8 cellular contexts compared by ENCODE assay signal in the genomic region with DNA sequence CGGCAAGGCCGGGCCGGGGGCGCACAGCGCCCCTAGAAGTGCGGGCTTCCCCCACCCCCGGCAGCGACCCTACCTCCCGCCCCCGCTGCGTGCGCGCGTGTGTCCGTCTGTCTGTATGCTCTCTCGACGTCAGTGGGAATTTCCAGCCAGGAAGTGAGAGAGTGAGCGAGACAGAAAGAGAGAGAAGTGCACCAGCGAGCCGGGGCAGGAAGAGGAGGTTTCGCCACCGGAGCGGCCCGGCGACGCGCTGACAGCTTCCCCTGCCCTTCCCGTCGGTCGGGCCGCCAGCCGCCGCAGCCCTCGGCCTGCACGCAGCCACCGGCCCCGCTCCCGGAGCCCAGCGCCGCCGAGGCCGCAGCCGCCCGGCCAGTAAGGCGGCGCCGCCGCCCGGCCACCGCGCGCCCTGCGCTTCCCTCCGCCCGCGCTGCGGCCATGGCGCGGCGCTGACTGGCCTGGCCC. TPM values are rescaled to one million over a fixed set of nuclear protein-coding genes. Genes with fewer than 3 reads are reported as not detected.
DNase-seq lines count a peak whose midpoint lies in the region; ATAC-seq, FAIRE-seq and TF ChIP-seq lines count a peak whose summit lies in the region.

A gene with protein sequence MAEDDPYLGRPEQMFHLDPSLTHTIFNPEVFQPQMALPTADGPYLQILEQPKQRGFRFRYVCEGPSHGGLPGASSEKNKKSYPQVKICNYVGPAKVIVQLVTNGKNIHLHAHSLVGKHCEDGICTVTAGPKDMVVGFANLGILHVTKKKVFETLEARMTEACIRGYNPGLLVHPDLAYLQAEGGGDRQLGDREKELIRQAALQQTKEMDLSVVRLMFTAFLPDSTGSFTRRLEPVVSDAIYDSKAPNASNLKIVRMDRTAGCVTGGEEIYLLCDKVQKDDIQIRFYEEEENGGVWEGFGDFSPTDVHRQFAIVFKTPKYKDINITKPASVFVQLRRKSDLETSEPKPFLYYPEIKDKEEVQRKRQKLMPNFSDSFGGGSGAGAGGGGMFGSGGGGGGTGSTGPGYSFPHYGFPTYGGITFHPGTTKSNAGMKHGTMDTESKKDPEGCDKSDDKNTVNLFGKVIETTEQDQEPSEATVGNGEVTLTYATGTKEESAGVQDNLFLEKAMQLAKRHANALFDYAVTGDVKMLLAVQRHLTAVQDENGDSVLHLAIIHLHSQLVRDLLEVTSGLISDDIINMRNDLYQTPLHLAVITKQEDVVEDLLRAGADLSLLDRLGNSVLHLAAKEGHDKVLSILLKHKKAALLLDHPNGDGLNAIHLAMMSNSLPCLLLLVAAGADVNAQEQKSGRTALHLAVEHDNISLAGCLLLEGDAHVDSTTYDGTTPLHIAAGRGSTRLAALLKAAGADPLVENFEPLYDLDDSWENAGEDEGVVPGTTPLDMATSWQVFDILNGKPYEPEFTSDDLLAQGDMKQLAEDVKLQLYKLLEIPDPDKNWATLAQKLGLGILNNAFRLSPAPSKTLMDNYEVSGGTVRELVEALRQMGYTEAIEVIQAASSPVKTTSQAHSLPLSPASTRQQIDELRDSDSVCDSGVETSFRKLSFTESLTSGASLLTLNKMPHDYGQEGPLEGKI (plus strand): TSS at position 184 of the 459 bp plus-strand sequence. CDS start 24,160 bp downstream, outside the sequence.

- POLR2A ChIA-PET in T-cell (lab: Charles Lee): interaction anchor here (0.6 to 3.0 kb wide), 8 partner anchors 10 to 113 kb away, joined by 3 to 13 read pairs (median 3); no protein-coding TSS in a partner anchor

- intact Hi-C loops in adrenal gland (cut with DNase I): loop anchor here (10.0 kb wide), 2 partner anchors 94 to 114 kb away; no protein-coding TSS in a partner anchor
- intact Hi-C loops in aorta (cut with DNase I): loop anchor here (5.0 kb wide), 3 partner anchors 326 to 516 kb away; partner anchors contain the start of genes CISD2 (in 1 of the 2), SLC9B1 (in 1 of the 2) and UBE2D3 (in 1 of the 2)

- H3K27ac Mint-ChIP-seq in T-cell: peak within 1 kb of the TSS; percentile 95 to 98

- H3K9me3 Mint-ChIP-seq in T-cell: no peaks in the 10 kb centered on the region

- DNase-seq in DMS53 (lab: John Stamatoyannopoulos, UW) (peak; percentile 86), HTR-8/SVneo (ENCODE audit: insufficient read length, low spot score) (peak; percentile 10), T-cell (peak; percentile 41 to 90 (median 84)), adrenal gland (peak; percentile 71 to 85 (median 78)), right atrium auricular region (ENCODE audit: low spot score) (peak; percentile 66), renal cortical epithelial cell (ENCODE audit: low read depth) (peak; percentile 77), aorta (peak; percentile 86)

- H3K4me1 ChIP-seq in adrenal gland (replicated peaks in 1 of 2) (peaks cover 23 to 47% of the 10 kb centered on the region in 2 donors), right atrium auricular region (peaks cover 0 to 46% of the 10 kb centered on the region in 2 donors), aorta (ENCODE audit: control insufficient read depth in 1 of 2, insufficient read depth in 2 of 2, low read length in 2 of 2) (peaks cover 3 to 5% of the 10 kb centered on the region in 2 donors)

- H3K9me3 ChIP-seq in adrenal gland (replicated peaks in 1 of 3) (no peaks in the 10 kb centered on the region), right atrium auricular region (no peaks in the 10 kb centered on the region), aorta (ENCODE audit: control insufficient read depth, low read length) (no peaks in the 10 kb centered on the region)

- CTCF ChIA-PET in T-cell (lab: Charles Lee): interaction anchor here in 1 of 2 donors (0.9 to 2.4 kb wide), 9 partner anchors 19 to 327 kb away, joined by 3 to 17 read pairs (median 4); partner anchors contain the start of gene UBE2D3

- TF ChIP-seq CTCF in adrenal gland (IDR thresholded peaks at IDR 0.05) (no peak), right atrium auricular region (IDR thresholded peaks at IDR 0.05) (no peak)

- no peaks in the 10 kb centered on the region for H3K27me3 Mint-ChIP-seq in T-cell

- H3K27ac ChIP-seq in adrenal gland: peak within 1 kb of the TSS; percentile 92 to 99 (median 97)
- peak within 1 kb of the TSS; percentile 96 to 97 for H3K27ac ChIP-seq in right atrium auricular region
- H3K27ac ChIP-seq in aorta (ENCODE audit: low read depth in 1 of 2, low read length in 2 of 2): peak within 1 kb of the TSS; percentile 88 to 97

- H3K36me3 Mint-ChIP-seq in T-cell: peaks cover 8% of the 10 kb centered on the region

- H3K27me3 ChIP-seq in adrenal gland (no peaks in the 10 kb centered on the region), right atrium auricular region (no peaks in the 10 kb centered on the region), aorta (ENCODE audit: control insufficient read depth in 1 of 2, insufficient read depth in 2 of 2, low read length in 1 of 2) (peaks cover 0 to 2% of the 10 kb centered on the region in 2 donors)

- peaks cover 25 to 32% (median 31%) of the 10 kb centered on the region in 3 donors for H3K4me1 Mint-ChIP-seq in T-cell

- H3K4me3 Mint-ChIP-seq in T-cell: peak within 1 kb of the TSS; percentile 91 to 98 (median 96)

- FAIRE-seq in HTR-8/SVneo (lab: Jason Lieb, UNC): no peak

- ATAC-seq in GM21367 (IDR thresholded peaks at IDR 0.05; ENCODE audit: unreplicated experiment) (peak; percentile 52), T-cell (replicated peaks in 1 of 4) (peak; percentile 62 to 79 (median 66)), aorta (ENCODE audit: low FRiP score) (peak; percentile 67)

- peak; percentile 62 to 63 for TF ChIP-seq POLR2A in adrenal gland (IDR thresholded peaks at IDR 0.05)

- H3K4me3 ChIP-seq in adrenal gland: peak within 1 kb of the TSS; percentile 68 to 95 (median 78)
- peak within 1 kb of the TSS; percentile 75 to 78 for H3K4me3 ChIP-seq in right atrium auricular region
- peak within 1 kb of the TSS; percentile 85 to 90 for H3K4me3 ChIP-seq in aorta (ENCODE audit: low read length in 2 of 2)

- H3K36me3 ChIP-seq in adrenal gland (replicated peaks in 1 of 2) (no peaks in the 10 kb centered on the region), right atrium auricular region (no peaks in the 10 kb centered on the region), aorta (ENCODE audit: control insufficient read depth in 1 of 2, insufficient read depth in 2 of 2, low read length in 1 of 2) (no peaks in the 10 kb centered on the region)

- 0% methylated on average over 4 to 60 of the region's 60 CpGs for WGBS in adrenal gland, 4 donors
- WGBS in aorta, 2 donors: 0% methylated on average over 27 to 60 of the region's 60 CpGs

RNA-seq across cellular contexts. Expression of the gene that starts here (rescaled TPM):
- total RNA-seq in T-cell (100 to 1,000 TPM in 2 of 5 donors, 10 to 100 TPM in 3; 83.0 to 185 (median 92.1) TPM), adrenal gland (10 to 100 TPM; 22.2 to 49.1 (median 36.2) TPM), right atrium auricular region (10 to 100 TPM; 17.8 to 19.3 TPM), renal cortical epithelial cell (53.7 and 68.9 TPM in 2 replicates), aorta (10 to 100 TPM; 39.8 to 48.4 TPM)
- polyA plus RNA-seq in adrenal gland (10 to 100 TPM in 2 of 3 donors, 1 to 10 TPM in 1; 8.2 to 30.0 (median 10.3) TPM), aorta (10 to 100 TPM; 10.9 to 12.1 TPM)

Comparison
In these comparisons a context has a peak if more than half of its experiments do, and no peak if none do; other contexts are left out.
1. Peak in every context shown above with its lines: DNase-seq, ATAC-seq, H3K4me3 ChIP-seq and H3K27ac ChIP-seq.
2. DNase-seq: peak in every context shown above with its lines; median percentile 86 in DMS53; 86 in aorta; 84 in T-cell; 78 in adrenal gland; 77 in renal cortical epithelial cell; 66 in right atrium auricular region; 10 in HTR-8/SVneo.